In the genomic region with DNA sequence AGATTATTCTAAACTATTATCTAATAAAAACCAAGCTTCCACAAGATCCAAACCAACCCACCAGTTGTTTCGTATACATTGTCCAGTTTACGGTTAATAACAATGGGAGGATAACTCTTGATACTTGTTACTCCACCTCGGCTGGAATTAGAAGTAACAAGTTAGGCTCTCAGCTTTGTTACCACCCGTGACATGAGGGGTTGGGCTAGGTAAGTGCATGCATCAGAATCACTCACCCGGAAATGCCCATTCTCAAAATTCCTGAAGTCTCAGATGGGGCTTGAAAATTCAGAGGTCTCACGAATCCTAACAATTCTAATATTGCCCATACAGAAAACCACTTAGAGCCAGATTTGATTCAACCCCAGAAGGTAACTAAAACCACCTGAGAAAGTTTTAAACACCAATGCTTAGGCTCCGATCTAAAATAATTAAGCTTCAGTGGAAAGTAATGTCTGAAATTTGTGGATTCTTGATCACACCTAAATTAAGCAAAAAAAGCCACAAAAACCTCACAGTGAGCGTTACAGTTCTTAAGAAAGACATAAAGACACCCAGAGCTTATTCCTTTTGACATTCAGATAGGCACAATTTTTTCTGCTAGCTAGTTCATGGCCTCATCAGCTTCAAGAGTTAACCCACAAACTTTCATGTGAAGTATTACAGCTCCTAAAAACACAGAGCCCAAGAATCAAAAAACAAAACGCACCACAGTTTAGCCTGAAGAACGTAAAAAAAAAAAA, we compare ENCODE assay signal across 20 cellular contexts. TPM values are rescaled to one million over a fixed set of nuclear protein-coding genes. Genes with fewer than 3 reads are reported as not detected.
DNase-seq lines count a peak whose midpoint lies in the region; ATAC-seq and TF ChIP-seq lines count a peak whose summit lies in the region.
"Had no signal": no experiment of that assay in that cellular context is flagged by ENCODE, and none has a peak within 500 bp of the region (broad histone marks: within the 10 kb centered on the region; RNA-seq: fewer than 3 reads in every experiment).

No MANE protein-coding gene starts in this region.

- H3K4me2 ChIP-seq in DOHH2 (ENCODE audit: low read length), result peak overlapping the region; percentile 32

- no peaks in the 10 kb centered on the region for H3K9me2 ChIP-seq in DOHH2 (replicated peaks; ENCODE audit: control insufficient read depth, low read length)

- H3K9me3 ChIP-seq in DOHH2 (ENCODE audit: control insufficient read depth, insufficient read depth, low read length) (peaks cover 14% of the 10 kb centered on the region; the same call in 1 of the 2 replicates), endodermal cell (ENCODE audit: control insufficient read depth, low read length) (peaks cover 19% of the 10 kb centered on the region)
- H3K9me3 ChIP-seq: ovary, transverse colon had no signal

- CTCF ChIA-PET in WTC11 (lab: Charles Lee), result interaction anchor here (0.6 to 3.3 kb wide), 6 partner anchors 18 to 1310 kb away, joined by 3 to 11 read pairs (median 9); no protein-coding TSS in a partner anchor

- no peak for ATAC-seq in WTC11
- ATAC-seq: left lobe of liver had no signal

- H3K36me3 ChIP-seq in DOHH2 (ENCODE audit: control insufficient read depth, low read length) (peaks cover 21% of the 10 kb centered on the region), endodermal cell (ENCODE audit: control insufficient read depth, insufficient read depth, low read length) (no peaks in the 10 kb centered on the region)
- H3K36me3 ChIP-seq: ovary, transverse colon, WERI-Rb-1 had no signal

- DNase-seq in CD1c-positive myeloid dendritic cell (ENCODE audit: extremely low spot score) (peak; percentile 42), WTC11 (ENCODE audit: low spot score) (no peak), endodermal cell (peak; percentile 21), NCI-H2081 (lab: John Stamatoyannopoulos, UW) (no peak), HuH-7.5 (ENCODE audit: low spot score) (no peak), GM19240 (ENCODE audit: insufficient read length, low spot score) (no peak), SIG-M5 (lab: John Stamatoyannopoulos, UW) (no peak)
- DNase-seq: AML-193; aorta; foreskin melanocyte; Kasumi-1; NCI-H1417 treated with DMSO at 0.1 percent for 48 hours; ovary; stimulated activated CD4-positive, alpha-beta T cell treated with anti-CD3 and anti-CD28 coated beads, Interleukin-4, amount 100 ng/mL, for 24 hours; transverse colon; WERI-Rb-1 had no signal

- 0 out of 2 replicates have a peak, but pooled peaks cover 3% of the 10 kb centered on the region for H3K36me3 Mint-ChIP-seq in WTC11
- H3K36me3 Mint-ChIP-seq in endodermal cell (ENCODE audit: low read depth), result peaks cover 23% of the 10 kb centered on the region

- H3F3A ChIP-seq in DOHH2 (ENCODE audit: control insufficient read depth, insufficient read depth), result peaks cover 27% of the 10 kb centered on the region

- H3K27me3 ChIP-seq in DOHH2 (ENCODE audit: control insufficient read depth, low read length) (no peaks in the 10 kb centered on the region), endodermal cell (ENCODE audit: control insufficient read depth, insufficient read depth, low read length, poor library complexity, severe bottlenecking) (no peaks in the 10 kb centered on the region)
- H3K27me3 ChIP-seq: ovary, transverse colon had no signal

- POLR2A ChIA-PET in WTC11 (lab: Charles Lee), result no interaction called here

- H3K4me3 Mint-ChIP-seq in WTC11 (no peak overlapping the region), endodermal cell (no peak overlapping the region)

- no peak overlapping the region for H3K9ac ChIP-seq in endodermal cell (ENCODE audit: extremely low read depth, low read length, poor library complexity, severe bottlenecking)

- no peak for TF ChIP-seq CTCF in DOHH2 (IDR thresholded peaks at IDR 0.05; ENCODE audit: low read depth, low read length, poor library complexity, severe bottlenecking)
- TF ChIP-seq CTCF in WTC11 (IDR thresholded peaks at IDR 0.05), result no peak
- no peak for TF ChIP-seq CTCF in endodermal cell (conservative IDR thresholded peaks at IDR 0.05)

- peaks cover 17% of the 10 kb centered on the region for H3K79me2 ChIP-seq in DOHH2 (ENCODE audit: control insufficient read depth, low read length)

- no peaks in the 10 kb centered on the region for H4K20me1 ChIP-seq in DOHH2 (ENCODE audit: control insufficient read depth, insufficient read depth, low read depth, low read length)

- 81 to 88% methylated on average over 8 to 10 of the region's 10 CpGs for WGBS in endodermal cell (ENCODE audit: insufficient coverage in 1 of 2, insufficient read length in 1 of 2), 2 experiments

- H3K27ac ChIP-seq in DOHH2 (ENCODE audit: low read depth, low read length), result peak overlapping the region; percentile 43
- no peak overlapping the region for H3K27ac ChIP-seq in endodermal cell (ENCODE audit: low read depth, low read length)
- H3K27ac ChIP-seq: HL-60, ovary, RWPE1, transverse colon, WERI-Rb-1 had no signal

- peaks cover 15% of the 10 kb centered on the region for H3K27me3 Mint-ChIP-seq in WTC11 (ENCODE audit: low read depth)
- H3K27me3 Mint-ChIP-seq in endodermal cell (ENCODE audit: insufficient read depth), result peaks cover 2% of the 10 kb centered on the region

- H3K4me1 Mint-ChIP-seq in WTC11 (peaks cover 70% of the 10 kb centered on the region), endodermal cell (peaks cover 21% of the 10 kb centered on the region)

- peak overlapping the region; percentile 53; the same call in 1 of the 2 replicates for H3K27ac Mint-ChIP-seq in WTC11
- peak overlapping the region; percentile 78 for H3K27ac Mint-ChIP-seq in endodermal cell

- H3K4me3 ChIP-seq in DOHH2 (ENCODE audit: low read length) (peak overlapping the region; percentile 19), endodermal cell (ENCODE audit: low read length) (no peak overlapping the region)
- H3K4me3 ChIP-seq: ovary, transverse colon had no signal

- H3K9me3 Mint-ChIP-seq in WTC11 (peaks cover 14% of the 10 kb centered on the region), endodermal cell (peaks cover 10% of the 10 kb centered on the region)

- H3K4me1 ChIP-seq in DOHH2 (ENCODE audit: control insufficient read depth, low read length) (peaks cover 74% of the 10 kb centered on the region), endodermal cell (ENCODE audit: control insufficient read depth, insufficient read depth, low read length) (no peaks in the 10 kb centered on the region)

TF ChIP-seq in WTC11, 78 proteins besides CTCF, POLR2A, EP300 and RAD21:
- TF ChIP-seq ZNF263 (CRISPR knock-in tag; IDR thresholded peaks at IDR 0.05; ENCODE audit: low read depth), result no peak
- TF ChIP-seq, protein P1, sequence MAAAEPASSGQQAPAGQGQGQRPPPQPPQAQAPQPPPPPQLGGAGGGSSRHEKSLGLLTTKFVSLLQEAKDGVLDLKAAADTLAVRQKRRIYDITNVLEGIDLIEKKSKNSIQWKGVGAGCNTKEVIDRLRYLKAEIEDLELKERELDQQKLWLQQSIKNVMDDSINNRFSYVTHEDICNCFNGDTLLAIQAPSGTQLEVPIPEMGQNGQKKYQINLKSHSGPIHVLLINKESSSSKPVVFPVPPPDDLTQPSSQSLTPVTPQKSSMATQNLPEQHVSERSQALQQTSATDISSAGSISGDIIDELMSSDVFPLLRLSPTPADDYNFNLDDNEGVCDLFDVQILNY (CRISPR knock-in tag; IDR thresholded peaks at IDR 0.05), result no peak
- no peak for TF ChIP-seq ZNF671 (CRISPR knock-in tag; IDR thresholded peaks at IDR 0.05)
TF ChIP-seq in WTC11: peak in this region for 0.

RNA-seq across cellular contexts. Expression of a gene that starts 27.1 kb away (rescaled TPM):
- total RNA-seq in WTC11 (2021) (14.8 to 21.1 TPM (median 16.9 TPM) in 3 replicates), endodermal cell (10 to 100 TPM; 30.6 to 38.5 TPM)
- polyA plus RNA-seq in endodermal cell (2013, experiment 1 of 2), result 14.1 TPM
- 18.4 TPM for polyA plus RNA-seq in endodermal cell (2013, experiment 2 of 2)

RNA-seq across cellular contexts. Expression of a gene that starts 34.3 kb away (rescaled TPM):
- 39.5 to 43.7 TPM (median 41.6 TPM) in 3 replicates for total RNA-seq in WTC11 (2021)
- 100 to 1,000 TPM; 192 to 390 TPM for total RNA-seq in endodermal cell
- polyA plus RNA-seq in endodermal cell (2013, experiment 1 of 2), result 39.8 TPM
- polyA plus RNA-seq in endodermal cell (2013, experiment 2 of 2), result 48.5 TPM

Comparison
In these comparisons a context has a peak if more than half of its experiments do, and no peak if none do; other contexts are left out.
1. DNase-seq: peak in CD1c-positive myeloid dendritic cell (single experiment) and endodermal cell (single experiment); none in WTC11 (single experiment), NCI-H2081 (0 of 2), HuH-7.5 (single experiment), GM19240 (single experiment) and SIG-M5 (single experiment).